In the genomic region with DNA sequence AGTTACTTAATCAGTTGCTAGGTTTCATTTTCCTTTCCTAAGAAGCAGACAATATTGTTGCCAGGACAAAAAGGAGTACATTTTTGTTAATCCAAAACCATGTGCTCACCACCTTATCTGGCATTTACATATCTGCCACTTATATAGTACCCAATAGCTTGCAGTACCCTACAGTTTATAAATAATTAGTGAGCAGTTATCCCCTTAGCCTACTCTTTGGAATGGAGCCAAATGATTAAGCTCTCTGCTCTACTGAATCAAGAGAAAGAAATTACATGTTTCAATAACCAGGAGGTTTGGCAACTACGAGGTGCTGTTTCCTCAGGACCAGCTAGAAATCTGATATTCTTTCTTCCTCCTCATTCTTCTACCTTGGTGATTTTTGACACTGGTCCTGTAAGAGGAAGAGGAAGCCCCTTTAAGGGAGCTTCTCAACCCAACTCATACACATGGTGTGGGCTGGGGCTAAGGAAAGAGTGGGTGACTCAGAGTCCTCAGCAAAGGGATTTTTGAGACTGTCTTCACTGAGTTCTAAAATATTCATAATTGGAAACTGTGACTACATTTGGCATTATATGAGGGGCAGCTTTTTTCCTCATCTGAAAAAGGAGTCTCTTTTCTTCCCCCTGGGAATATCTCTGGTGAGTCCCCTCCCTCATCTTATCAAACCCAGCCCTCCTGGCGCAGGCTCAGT, we compare ENCODE assay signal across 8 cellular contexts. TPM values are rescaled to one million over a fixed set of nuclear protein-coding genes. Genes with fewer than 3 reads are reported as not detected.
DNase-seq lines count a peak whose midpoint lies in the region; ATAC-seq, FAIRE-seq and TF ChIP-seq lines count a peak whose summit lies in the region.

No MANE protein-coding gene starts in this region.

- H3K27me3 ChIP-seq in BLaER1 treated with 17β-estradiol and CSF1 and Interleukin-3, amounts not matched to agents 10 nM and 100 nM: no peaks in the 10 kb centered on the region
- H3K27me3 ChIP-seq in Peyer's patch: no peaks in the 10 kb centered on the region
- no peaks in the 10 kb centered on the region for H3K27me3 ChIP-seq in iPS-20b (ENCODE audit: insufficient read depth, low read length)

- peak overlapping the region; percentile 91 to 99 (median 97) for H3K27ac ChIP-seq in BLaER1 treated with 17β-estradiol and CSF1 and Interleukin-3, amounts not matched to agents 10 nM and 100 nM
- H3K27ac ChIP-seq in Peyer's patch (peak overlapping the region; percentile 43 to 99 (median 98)), iPS-20b (ENCODE audit: low read length) (no peak overlapping the region)

- no peak for ATAC-seq in HG03159 (IDR thresholded peaks at IDR 0.05; ENCODE audit: unreplicated experiment)

- H3K4me3 Mint-ChIP-seq in activated naive CD8-positive, alpha-beta T cell treated with anti-CD3 and anti-CD28 coated beads for 36 hours: peak overlapping the region; percentile 100

- H3K4me1 Mint-ChIP-seq in activated naive CD8-positive, alpha-beta T cell treated with anti-CD3 and anti-CD28 coated beads for 36 hours: peaks cover 69% of the 10 kb centered on the region

- H3K4me3 ChIP-seq in BLaER1 treated with 17β-estradiol and CSF1 and Interleukin-3, amounts not matched to agents 10 nM and 100 nM: peak overlapping the region; percentile 76 to 98 (median 90)
- H3K4me3 ChIP-seq in Peyer's patch (peak overlapping the region in 3 of 4 donors; percentile 80 to 99 (median 94)), iPS-20b (ENCODE audit: low read length) (peak overlapping the region; percentile 95)

- no peak for TF ChIP-seq POLR2A in Peyer's patch (IDR thresholded peaks at IDR 0.05)

- TF ChIP-seq CTCF in Peyer's patch (IDR thresholded peaks at IDR 0.05): no peak

- H3K9me3 Mint-ChIP-seq in activated naive CD8-positive, alpha-beta T cell treated with anti-CD3 and anti-CD28 coated beads for 36 hours: peaks cover 17% of the 10 kb centered on the region

- H3K9ac ChIP-seq in BLaER1 treated with 17β-estradiol and CSF1 and Interleukin-3, amounts not matched to agents 10 nM and 100 nM: peak overlapping the region; percentile 93 to 100 (median 97)
- H3K9ac ChIP-seq in iPS-20b (ENCODE audit: low read depth, low read length): peak overlapping the region; percentile 99; the same call in 1 of the 2 replicates

- H3K4me2 ChIP-seq in BLaER1 treated with 17β-estradiol and CSF1 and Interleukin-3, amounts not matched to agents 10 nM and 100 nM: peak overlapping the region; percentile 82 to 96 (median 91)

- peaks cover 29% of the 10 kb centered on the region for H3K27me3 Mint-ChIP-seq in activated naive CD8-positive, alpha-beta T cell treated with anti-CD3 and anti-CD28 coated beads for 36 hours

- H4K20me1 ChIP-seq in BLaER1 treated with 17β-estradiol and CSF1 and Interleukin-3, amounts not matched to agents 10 nM and 100 nM: peaks cover 54 to 87% (median 75%) of the 10 kb centered on the region in 11 experiments

- peak; percentile 75 for DNase-seq in HTR-8/SVneo (ENCODE audit: insufficient read length, low spot score)
- DNase-seq in Peyer's patch: peak in 2 of 3 donors; percentile 27 to 56
- peak; percentile 73 for DNase-seq in activated naive CD8-positive, alpha-beta T cell treated with anti-CD3 and anti-CD28 coated beads for 36 hours
- DNase-seq in stimulated activated CD4-positive, alpha-beta T cell treated with anti-CD3 and anti-CD28 coated beads, Interleukin-4, amount 100 ng/mL, for 1 hour: peak; percentile 33
- no peak for DNase-seq in hippocampal formation (lab: John Stamatoyannopoulos, UW)

- peaks cover 18 to 54% (median 29%) of the 10 kb centered on the region in 10 experiments for H3K4me1 ChIP-seq in BLaER1 treated with 17β-estradiol and CSF1 and Interleukin-3, amounts not matched to agents 10 nM and 100 nM
- H3K4me1 ChIP-seq in Peyer's patch: peaks cover 0 to 41% (median 4%) of the 10 kb centered on the region in 4 donors
- H3K4me1 ChIP-seq in iPS-20b (ENCODE audit: insufficient read depth, low read length): no peaks in the 10 kb centered on the region; the same call in 1 of the 2 replicates

- peaks cover 64 to 73% (median 68%) of the 10 kb centered on the region in 11 experiments for H3K36me3 ChIP-seq in BLaER1 treated with 17β-estradiol and CSF1 and Interleukin-3, amounts not matched to agents 10 nM and 100 nM
- H3K36me3 ChIP-seq in Peyer's patch (peaks cover 0 to 53% (median 0%) of the 10 kb centered on the region in 3 donors), iPS-20b (ENCODE audit: insufficient read depth, low read depth, low read length) (peaks cover 69% of the 10 kb centered on the region)

- peaks cover 23 to 29% (median 26%) of the 10 kb centered on the region in 11 experiments for H3K9me3 ChIP-seq in BLaER1 treated with 17β-estradiol and CSF1 and Interleukin-3, amounts not matched to agents 10 nM and 100 nM (replicated peaks in 1 of 11)
- H3K9me3 ChIP-seq in Peyer's patch (peaks cover 0 to 14% (median 4%) of the 10 kb centered on the region in 4 donors), iPS-20b (ENCODE audit: insufficient read depth, low read depth, low read length) (0 out of 2 replicates have a peak, but pooled peaks cover 4% of the 10 kb centered on the region)

- peaks cover 78% of the 10 kb centered on the region for H3K36me3 Mint-ChIP-seq in activated naive CD8-positive, alpha-beta T cell treated with anti-CD3 and anti-CD28 coated beads for 36 hours

- FAIRE-seq in HTR-8/SVneo (lab: Jason Lieb, UNC): no peak

- peak overlapping the region; percentile 100 for H3K27ac Mint-ChIP-seq in activated naive CD8-positive, alpha-beta T cell treated with anti-CD3 and anti-CD28 coated beads for 36 hours

RNA-seq across cellular contexts. Expression of a gene that starts 1.5 kb away (rescaled TPM):
- 10 to 100 TPM; 33.4 to 40.3 (median 36.4) TPM for total RNA-seq in Peyer's patch
- total RNA-seq in activated naive CD8-positive, alpha-beta T cell treated with anti-CD3 and anti-CD28 coated beads for 36 hours: 10 to 100 TPM; 45.8 to 48.0 TPM

RNA-seq across cellular contexts. Expression of a gene that starts 57.1 kb away (rescaled TPM):
- 10 to 100 TPM; 23.1 to 81.7 (median 39.2) TPM for total RNA-seq in Peyer's patch
- total RNA-seq in activated naive CD8-positive, alpha-beta T cell treated with anti-CD3 and anti-CD28 coated beads for 36 hours: 10 to 100 TPM; 65.4 to 67.6 TPM

Comparison
In these comparisons a context has a peak if more than half of its experiments do, and no peak if none do; other contexts are left out.
1. DNase-seq: peak in HTR-8/SVneo (single experiment), Peyer's patch (2 of 3), activated naive CD8-positive, alpha-beta T cell treated with anti-CD3 and anti-CD28 coated beads for 36 hours (single experiment) and stimulated activated CD4-positive, alpha-beta T cell treated with anti-CD3 and anti-CD28 coated beads, Interleukin-4, amount 100 ng/mL, for 1 hour (single experiment); none in hippocampal formation (0 of 2).
2. Peak in every context shown above with its lines, with median percentiles within 50 percentile points of each other: H3K4me3 ChIP-seq.